8 cellular contexts compared by ENCODE assay signal in the genomic region with DNA sequence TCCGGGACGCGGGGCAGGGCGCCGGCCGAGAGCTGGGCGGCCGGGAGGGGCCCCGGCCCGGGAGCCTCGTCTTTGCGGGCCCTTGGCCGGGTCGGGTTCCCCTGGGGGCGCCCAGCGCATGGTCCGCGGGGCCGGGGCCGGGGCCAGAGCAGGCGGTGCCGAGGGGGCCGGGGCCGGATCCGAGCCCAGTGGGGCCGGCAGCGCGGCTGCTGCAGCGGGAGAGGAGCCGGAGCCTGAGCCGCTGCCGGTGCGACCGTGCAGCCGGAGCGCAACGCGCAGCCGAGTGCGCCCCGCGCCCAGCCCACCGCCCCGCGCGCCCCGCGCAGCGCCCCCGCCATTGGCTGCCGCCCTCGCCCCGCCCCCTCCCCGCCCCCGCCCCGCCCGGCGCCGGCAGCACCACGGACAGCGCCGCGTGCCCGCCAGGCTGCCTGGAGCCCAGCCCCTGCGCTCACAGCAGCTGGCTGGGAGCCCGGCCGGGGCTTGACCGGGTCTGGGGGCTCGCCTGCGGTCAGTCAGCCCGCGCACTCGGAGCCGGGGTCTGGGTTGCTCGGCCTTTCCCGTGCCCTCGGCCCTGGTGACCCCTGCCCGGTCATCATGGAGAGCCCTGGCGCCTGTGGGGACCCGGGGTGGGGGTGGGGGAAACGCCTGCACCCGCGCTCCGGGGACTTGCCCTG. TPM values are rescaled to one million over a fixed set of nuclear protein-coding genes. Genes with fewer than 3 reads are reported as not detected.
DNase-seq lines count a peak whose midpoint lies in the region; ATAC-seq, FAIRE-seq and TF ChIP-seq lines count a peak whose summit lies in the region.

A gene (minus strand): TSS at position 287 of the 674 bp plus-strand sequence. CDS start 308 bp downstream, outside the sequence.

- TF ChIP-seq CTCF in D721Med (IDR thresholded peaks at IDR 0.05; ENCODE audit: insufficient read depth, missing control alignments) (no peak), WTC11 (IDR thresholded peaks at IDR 0.05) (no peak), mesothelial cell of epicardium (IDR thresholded peaks at IDR 0.05; ENCODE audit: unreplicated experiment) (no peak), upper lobe of right lung (IDR thresholded peaks at IDR 0.05) (no peak)

- intact Hi-C loops in upper lobe of right lung (cut with DNase I): no loop called here

- no peak within 1 kb of the TSS for H3K4me3 ChIP-seq in upper lobe of right lung

- H3K4me1 ChIP-seq in upper lobe of right lung: no peaks in the 10 kb centered on the region

- H3K4me1 Mint-ChIP-seq in WTC11 (peaks cover 17% of the 10 kb centered on the region), mesothelial cell of epicardium (peaks cover 6% of the 10 kb centered on the region)

- DNase-seq in D721Med (ENCODE audit: insufficient read length, low spot score): peak; percentile 79
- DNase-seq in HuH-7.5 (ENCODE audit: low spot score): peak; percentile 94
- DNase-seq in WTC11 (ENCODE audit: low spot score): peak; percentile 73
- DNase-seq in dermis blood vessel endothelial cell: peak; percentile 62
- DNase-seq in mesothelial cell of epicardium (ENCODE audit: low spot score in 2 of 2, unreplicated experiment in 2 of 2): peak; percentile 73 to 83
- DNase-seq in upper lobe of right lung: no peak
- no peak for DNase-seq in SKM-1 treated with dmso at 0.1 percent for 144 hours (lab: John Stamatoyannopoulos, UW; ENCODE audit: unreplicated experiment)

- H3K9me3 Mint-ChIP-seq in WTC11: no peaks in the 10 kb centered on the region
- no peaks in the 10 kb centered on the region for H3K9me3 Mint-ChIP-seq in mesothelial cell of epicardium

- H3K36me3 ChIP-seq in upper lobe of right lung: no peaks in the 10 kb centered on the region

- H3K27ac Mint-ChIP-seq in WTC11 (no peak within 1 kb of the TSS), mesothelial cell of epicardium (no peak within 1 kb of the TSS)

- peaks cover 91% of the 10 kb centered on the region for H3K27me3 ChIP-seq in upper lobe of right lung

- H3K27me3 Mint-ChIP-seq in WTC11 (ENCODE audit: low read depth) (peaks cover 38% of the 10 kb centered on the region), mesothelial cell of epicardium (ENCODE audit: low read depth) (peaks cover 88% of the 10 kb centered on the region)

- H3K4me3 Mint-ChIP-seq in WTC11 (peak within 1 kb of the TSS; percentile 77), mesothelial cell of epicardium (peak within 1 kb of the TSS; percentile 41)

- no peak for FAIRE-seq in D721Med (lab: Jason Lieb, UNC)

- no peak within 1 kb of the TSS for H3K27ac ChIP-seq in upper lobe of right lung

- no peaks in the 10 kb centered on the region for H3K36me3 Mint-ChIP-seq in WTC11
- H3K36me3 Mint-ChIP-seq in mesothelial cell of epicardium: no peaks in the 10 kb centered on the region

- CTCF ChIA-PET in WTC11 (lab: Charles Lee): no interaction called here

- ATAC-seq in WTC11 (peak; percentile 61), upper lobe of right lung (peak; percentile 68), GM18519 (IDR thresholded peaks at IDR 0.05; ENCODE audit: low FRiP score, unreplicated experiment) (no peak)

- POLR2A ChIA-PET in WTC11 (lab: Charles Lee): no interaction called here

- H3K9me3 ChIP-seq in upper lobe of right lung: no peaks in the 10 kb centered on the region

TF ChIP-seq in WTC11, 78 proteins besides CTCF, POLR2A, EP300 and RAD21 (continues in another document):
- no peak; the same call in 1 of the 2 replicates for TF ChIP-seq GABPB1 (CRISPR knock-in tag; IDR thresholded peaks at IDR 0.05)
- TF ChIP-seq TEAD1 (CRISPR knock-in tag; IDR thresholded peaks at IDR 0.05): peak; percentile 80; the same call in 1 of the 2 replicates
- TF ChIP-seq SP1 (CRISPR knock-in tag; conservative IDR thresholded peaks at IDR 0.05): peak; percentile 73; the same call in 1 of the 2 replicates
- TF ChIP-seq TCF7 (CRISPR knock-in tag; IDR thresholded peaks at IDR 0.05; ENCODE audit: low read depth): 0 out of 2 replicates have a peak, but pooled peaks have one; percentile 14
- TF ChIP-seq RELA (CRISPR knock-in tag; IDR thresholded peaks at IDR 0.05; ENCODE audit: borderline replicate concordance): no peak
- TF ChIP-seq, protein P1, sequence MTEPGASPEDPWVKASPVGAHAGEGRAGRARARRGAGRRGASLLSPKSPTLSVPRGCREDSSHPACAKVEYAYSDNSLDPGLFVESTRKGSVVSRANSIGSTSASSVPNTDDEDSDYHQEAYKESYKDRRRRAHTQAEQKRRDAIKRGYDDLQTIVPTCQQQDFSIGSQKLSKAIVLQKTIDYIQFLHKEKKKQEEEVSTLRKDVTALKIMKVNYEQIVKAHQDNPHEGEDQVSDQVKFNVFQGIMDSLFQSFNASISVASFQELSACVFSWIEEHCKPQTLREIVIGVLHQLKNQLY (CRISPR knock-in tag; IDR thresholded peaks at IDR 0.05): no peak
- no peak for TF ChIP-seq ELF4 (CRISPR knock-in tag; IDR thresholded peaks at IDR 0.05; ENCODE audit: low read depth)
- TF ChIP-seq, protein P2, sequence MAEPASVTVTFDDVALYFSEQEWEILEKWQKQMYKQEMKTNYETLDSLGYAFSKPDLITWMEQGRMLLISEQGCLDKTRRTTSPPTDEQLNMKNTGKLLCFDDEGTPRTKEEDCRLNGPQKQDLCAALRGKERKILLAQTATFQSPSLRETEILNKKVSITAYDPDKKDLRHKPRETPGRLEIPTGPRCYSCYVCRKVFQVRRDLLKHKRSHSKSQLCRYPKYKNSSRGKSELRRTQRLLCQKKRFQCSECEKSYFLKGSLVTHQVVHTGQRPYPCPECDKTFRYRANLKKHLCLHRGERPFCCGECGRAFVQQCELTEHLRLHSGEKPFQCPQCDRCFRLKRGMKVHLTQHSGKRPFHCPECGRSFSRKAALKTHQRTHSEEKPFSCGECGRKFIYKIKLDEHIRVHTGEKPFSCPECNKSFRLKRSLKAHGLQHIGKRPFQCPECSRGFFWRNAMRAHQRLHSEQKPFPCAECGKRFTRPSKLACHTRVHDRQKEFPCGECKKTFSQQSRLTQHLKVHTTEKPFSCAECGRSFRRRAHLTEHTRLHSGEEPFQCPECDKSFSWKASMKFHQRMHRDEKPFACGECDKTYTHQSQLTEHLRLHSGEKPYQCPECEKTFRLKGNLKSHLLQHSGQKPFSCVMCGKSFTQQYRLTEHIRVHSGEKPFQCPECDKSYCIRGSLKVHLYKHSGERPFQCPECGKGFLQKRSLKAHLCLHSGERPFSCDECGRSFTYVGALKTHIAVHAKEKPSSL (CRISPR knock-in tag; conservative IDR thresholded peaks at IDR 0.05): no peak
- TF ChIP-seq FOXP1 (CRISPR knock-in tag; IDR thresholded peaks at IDR 0.05; ENCODE audit: borderline replicate concordance): peak; percentile 53; the same call in 1 of the 2 replicates
- no peak for TF ChIP-seq HMGA2 (CRISPR knock-in tag; IDR thresholded peaks at IDR 0.05)
- TF ChIP-seq, protein P3, sequence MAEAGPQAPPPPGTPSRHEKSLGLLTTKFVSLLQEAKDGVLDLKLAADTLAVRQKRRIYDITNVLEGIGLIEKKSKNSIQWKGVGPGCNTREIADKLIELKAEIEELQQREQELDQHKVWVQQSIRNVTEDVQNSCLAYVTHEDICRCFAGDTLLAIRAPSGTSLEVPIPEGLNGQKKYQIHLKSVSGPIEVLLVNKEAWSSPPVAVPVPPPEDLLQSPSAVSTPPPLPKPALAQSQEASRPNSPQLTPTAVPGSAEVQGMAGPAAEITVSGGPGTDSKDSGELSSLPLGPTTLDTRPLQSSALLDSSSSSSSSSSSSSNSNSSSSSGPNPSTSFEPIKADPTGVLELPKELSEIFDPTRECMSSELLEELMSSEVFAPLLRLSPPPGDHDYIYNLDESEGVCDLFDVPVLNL (CRISPR knock-in tag; IDR thresholded peaks at IDR 0.05; ENCODE audit: borderline replicate concordance, low read depth): 0 out of 2 replicates have a peak, but pooled peaks have one; percentile 32
- TF ChIP-seq, protein P4, sequence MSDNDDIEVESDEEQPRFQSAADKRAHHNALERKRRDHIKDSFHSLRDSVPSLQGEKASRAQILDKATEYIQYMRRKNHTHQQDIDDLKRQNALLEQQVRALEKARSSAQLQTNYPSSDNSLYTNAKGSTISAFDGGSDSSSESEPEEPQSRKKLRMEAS (CRISPR knock-in tag; IDR thresholded peaks at IDR 0.05): peak; percentile 47; the same call in 1 of the 2 replicates
- TF ChIP-seq GTF2I (CRISPR knock-in tag; conservative IDR thresholded peaks at IDR 0.05): no peak
- no peak for TF ChIP-seq ZNF671 (CRISPR knock-in tag; IDR thresholded peaks at IDR 0.05)
- no peak for TF ChIP-seq CBFB (CRISPR knock-in tag; IDR thresholded peaks at IDR 0.05; ENCODE audit: low read depth)
- TF ChIP-seq ZNF416 (CRISPR knock-in tag; IDR thresholded peaks at IDR 0.05): no peak
- no peak for TF ChIP-seq NR1H2 (CRISPR knock-in tag; IDR thresholded peaks at IDR 0.05)
- TF ChIP-seq JUN (CRISPR knock-in tag; IDR thresholded peaks at IDR 0.05): 0 out of 2 replicates have a peak, but pooled peaks have one; percentile 46
- TF ChIP-seq, protein P5, sequence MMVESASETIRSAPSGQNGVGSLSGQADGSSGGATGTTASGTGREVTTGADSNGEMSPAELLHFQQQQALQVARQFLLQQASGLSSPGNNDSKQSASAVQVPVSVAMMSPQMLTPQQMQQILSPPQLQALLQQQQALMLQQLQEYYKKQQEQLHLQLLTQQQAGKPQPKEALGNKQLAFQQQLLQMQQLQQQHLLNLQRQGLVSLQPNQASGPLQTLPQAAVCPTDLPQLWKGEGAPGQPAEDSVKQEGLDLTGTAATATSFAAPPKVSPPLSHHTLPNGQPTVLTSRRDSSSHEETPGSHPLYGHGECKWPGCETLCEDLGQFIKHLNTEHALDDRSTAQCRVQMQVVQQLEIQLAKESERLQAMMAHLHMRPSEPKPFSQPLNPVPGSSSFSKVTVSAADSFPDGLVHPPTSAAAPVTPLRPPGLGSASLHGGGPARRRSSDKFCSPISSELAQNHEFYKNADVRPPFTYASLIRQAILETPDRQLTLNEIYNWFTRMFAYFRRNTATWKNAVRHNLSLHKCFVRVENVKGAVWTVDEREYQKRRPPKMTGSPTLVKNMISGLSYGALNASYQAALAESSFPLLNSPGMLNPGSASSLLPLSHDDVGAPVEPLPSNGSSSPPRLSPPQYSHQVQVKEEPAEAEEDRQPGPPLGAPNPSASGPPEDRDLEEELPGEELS (CRISPR knock-in tag; IDR thresholded peaks at IDR 0.05): peak; percentile 86
- TF ChIP-seq ZNF121 (CRISPR knock-in tag; IDR thresholded peaks at IDR 0.05): no peak
- TF ChIP-seq ZNF263 (CRISPR knock-in tag; IDR thresholded peaks at IDR 0.05; ENCODE audit: low read depth): no peak
- no peak for TF ChIP-seq MXD4 (CRISPR knock-in tag; IDR thresholded peaks at IDR 0.05; ENCODE audit: borderline replicate concordance)
- TF ChIP-seq CREM (CRISPR knock-in tag; IDR thresholded peaks at IDR 0.05): no peak

RNA-seq across cellular contexts. Expression of the gene that starts here (rescaled TPM):
- 2.9 to 3.4 TPM (median 3.3 TPM) in 3 replicates for total RNA-seq in WTC11 (2021)
- total RNA-seq in dermis blood vessel endothelial cell: not detected in 2 replicates
- not detected in 3 replicates for total RNA-seq in mesothelial cell of epicardium
- not detected for total RNA-seq in upper lobe of right lung

Comparison
In these comparisons a context has a peak if more than half of its experiments do, and no peak if none do; other contexts are left out.
1. Peak in DNase-seq in dermis blood vessel endothelial cell; RNA of the gene not detected or under 1 TPM.
2. Peak in DNase-seq in mesothelial cell of epicardium; RNA of the gene not detected or under 1 TPM.
3. Peak in ATAC-seq in upper lobe of right lung; RNA of the gene not detected or under 1 TPM.
4. DNase-seq: peak in D721Med (single experiment), HuH-7.5 (single experiment) and WTC11 (single experiment); none in upper lobe of right lung (single experiment) and SKM-1 treated with dmso at 0.1 percent for 144 hours (single experiment).